Comparison of ENCODE assay signal across 16 cellular contexts in genomic region chr15:69104050-69104750, GRCh38. TPM values are rescaled to one million over a fixed set of nuclear protein-coding genes. Genes with fewer than 3 reads are reported as not detected.
DNase-seq lines count a peak whose midpoint lies in the region; ATAC-seq lines count a peak whose summit lies in the region.
"Had no signal": no experiment of that assay in that cellular context is flagged by ENCODE, and none has a peak within 500 bp of the region (broad histone marks: within the 10 kb centered on the region; RNA-seq: fewer than 3 reads in every experiment).

No MANE protein-coding gene starts in this region.

- H3K36me3 Mint-ChIP-seq in natural killer cell treated with Interleukin-12 subunit alpha and Interleukin-12 subunit beta and Interleukin-15 and Interleukin-18, amount 100 ng/mL, for 72 hours = no peaks in the 10 kb centered on the region
- no peaks in the 10 kb centered on the region for H3K36me3 Mint-ChIP-seq in activated CD4-positive, alpha-beta memory T cell treated with anti-CD3 and anti-CD28 coated beads, Interleukin-2, amount 10 ng/mL, durations not matched to agents 7 days and 5 days (ENCODE audit: low read depth)
- H3K36me3 Mint-ChIP-seq: activated naive CD4-positive, alpha-beta T cell treated with anti-CD3 and anti-CD28 coated beads, Interleukin-2, amount 10 ng/mL, durations not matched to agents 7 days and 5 days; memory B cell had no signal

- no peaks in the 10 kb centered on the region for H3K9me3 Mint-ChIP-seq in natural killer cell treated with Interleukin-12 subunit alpha and Interleukin-12 subunit beta and Interleukin-15 and Interleukin-18, amount 100 ng/mL, for 72 hours
- H3K9me3 Mint-ChIP-seq in activated CD4-positive, alpha-beta memory T cell treated with anti-CD3 and anti-CD28 coated beads, Interleukin-2, amount 10 ng/mL, durations not matched to agents 7 days and 5 days = no peaks in the 10 kb centered on the region
- H3K9me3 Mint-ChIP-seq: activated naive CD4-positive, alpha-beta T cell treated with anti-CD3 and anti-CD28 coated beads, Interleukin-2, amount 10 ng/mL, durations not matched to agents 7 days and 5 days; memory B cell; T-helper 1 cell treated with Interleukin-12 subunit alpha and Interleukin-12 subunit beta and Interleukin-4 antibody, amounts not matched to agents 30 μg/mL and 1 μg/mL, for 36 hours had no signal

- H3K27me3 Mint-ChIP-seq in natural killer cell treated with Interleukin-12 subunit alpha and Interleukin-12 subunit beta and Interleukin-15 and Interleukin-18, amount 100 ng/mL, for 72 hours = peaks cover 4 to 9% of the 10 kb centered on the region in 2 donors
- peaks cover 10% of the 10 kb centered on the region for H3K27me3 Mint-ChIP-seq in activated CD4-positive, alpha-beta memory T cell treated with anti-CD3 and anti-CD28 coated beads, Interleukin-2, amount 10 ng/mL, durations not matched to agents 7 days and 5 days

- DNase-seq in NK-92 treated with Interleukin-12 subunit alpha and Interleukin-12 subunit beta, amount 100 ng/mL, for 24 hours (lab: John Stamatoyannopoulos, UW) = peak; percentile 39
- DNase-seq in NK-92 (lab: John Stamatoyannopoulos, UW; ENCODE audit: unreplicated experiment) (no peak), NCI-H69 (lab: John Stamatoyannopoulos, UW) (peak; percentile 84), GM03348 (ENCODE audit: low spot score) (no peak)
- no peak for DNase-seq in natural killer cell treated with Interleukin-12 subunit alpha and Interleukin-12 subunit beta and Interleukin-15 and Interleukin-18, amount 100 ng/mL, for 72 hours (ENCODE audit: low spot score)
- no peak for DNase-seq in activated CD4-positive, alpha-beta memory T cell treated with anti-CD3 and anti-CD28 coated beads, Interleukin-2, amount 10 ng/mL, durations not matched to agents 7 days and 5 days
- DNase-seq: activated CD4-positive, alpha-beta T cell treated with anti-CD3 and anti-CD28 coated beads, Interleukin-2, amount 50 U/mL, for 4 hours; activated naive CD4-positive, alpha-beta T cell treated with anti-CD3 and anti-CD28 coated beads, Interleukin-2, amount 10 ng/mL, durations not matched to agents 7 days and 5 days; DMS153; NCI-H2029 treated with DMSO at 0.1 percent for 48 hours; pancreas had no signal

- H3K4me3 Mint-ChIP-seq in natural killer cell treated with Interleukin-12 subunit alpha and Interleukin-12 subunit beta and Interleukin-15 and Interleukin-18, amount 100 ng/mL, for 72 hours = peak overlapping the region; percentile 18
- H3K4me3 Mint-ChIP-seq in activated CD4-positive, alpha-beta memory T cell treated with anti-CD3 and anti-CD28 coated beads, Interleukin-2, amount 10 ng/mL, durations not matched to agents 7 days and 5 days = no peak overlapping the region
- H3K4me3 Mint-ChIP-seq: activated naive CD4-positive, alpha-beta T cell treated with anti-CD3 and anti-CD28 coated beads, Interleukin-2, amount 10 ng/mL, durations not matched to agents 7 days and 5 days; IgD-negative memory B cell; memory B cell; T-helper 1 cell treated with Interleukin-12 subunit alpha and Interleukin-12 subunit beta and Interleukin-4 antibody, amounts not matched to agents 30 μg/mL and 1 μg/mL, for 36 hours had no signal

- H3K4me1 Mint-ChIP-seq in natural killer cell treated with Interleukin-12 subunit alpha and Interleukin-12 subunit beta and Interleukin-15 and Interleukin-18, amount 100 ng/mL, for 72 hours (ENCODE audit: low read depth in 2 of 2) = peaks cover 18 to 20% of the 10 kb centered on the region in 2 donors
- H3K4me1 Mint-ChIP-seq in activated CD4-positive, alpha-beta memory T cell treated with anti-CD3 and anti-CD28 coated beads, Interleukin-2, amount 10 ng/mL, durations not matched to agents 7 days and 5 days = peaks cover 39% of the 10 kb centered on the region
- H3K4me1 Mint-ChIP-seq: IgD-negative memory B cell had no signal

- CTCF ChIA-PET in activated CD4-positive, alpha-beta memory T cell treated with anti-CD3 and anti-CD28 coated beads, Interleukin-2, amount 10 ng/mL, durations not matched to agents 7 days and 5 days (lab: Charles Lee) = no interaction called here

- H3K27ac Mint-ChIP-seq in natural killer cell treated with Interleukin-12 subunit alpha and Interleukin-12 subunit beta and Interleukin-15 and Interleukin-18, amount 100 ng/mL, for 72 hours = no peak overlapping the region
- no peak overlapping the region for H3K27ac Mint-ChIP-seq in activated CD4-positive, alpha-beta memory T cell treated with anti-CD3 and anti-CD28 coated beads, Interleukin-2, amount 10 ng/mL, durations not matched to agents 7 days and 5 days
- H3K27ac Mint-ChIP-seq: activated naive CD4-positive, alpha-beta T cell treated with anti-CD3 and anti-CD28 coated beads, Interleukin-2, amount 10 ng/mL, durations not matched to agents 7 days and 5 days; IgD-negative memory B cell; memory B cell; T-helper 1 cell treated with Interleukin-12 subunit alpha and Interleukin-12 subunit beta and Interleukin-4 antibody, amounts not matched to agents 30 μg/mL and 1 μg/mL, for 36 hours had no signal

- ATAC-seq in GM21786 (IDR thresholded peaks at IDR 0.05; ENCODE audit: unreplicated experiment) = peak; percentile 73
- peak in 1 of 2 donors; percentile 55 for ATAC-seq in natural killer cell treated with Interleukin-12 subunit alpha and Interleukin-12 subunit beta and Interleukin-15 and Interleukin-18, amount 100 ng/mL, for 72 hours
- no peak for ATAC-seq in HG03139 (IDR thresholded peaks at IDR 0.05; ENCODE audit: unreplicated experiment)
- ATAC-seq: pancreas had no signal

- POLR2A ChIA-PET in activated CD4-positive, alpha-beta memory T cell treated with anti-CD3 and anti-CD28 coated beads, Interleukin-2, amount 10 ng/mL, durations not matched to agents 7 days and 5 days (lab: Charles Lee) = interaction anchor here (1.6 kb wide), 1 partner anchor 56 kb away, joined by 10 read pairs; the partner anchor contains the start of gene GLCE

RNA-seq across cellular contexts. Expression of gene GLCE, which starts 56.2 kb away (rescaled TPM):
- total RNA-seq in natural killer cell treated with Interleukin-12 subunit alpha and Interleukin-12 subunit beta and Interleukin-15 and Interleukin-18, amount 100 ng/mL, for 72 hours = 1 to 10 TPM; 3.6 to 4.6 TPM
- 1 to 10 TPM; 3.8 to 4.0 TPM for total RNA-seq in activated CD4-positive, alpha-beta memory T cell treated with anti-CD3 and anti-CD28 coated beads, Interleukin-2, amount 10 ng/mL, durations not matched to agents 7 days and 5 days

Comparison
In these comparisons a context has a peak if more than half of its experiments do, and no peak if none do; other contexts are left out.
1. DNase-seq: peak in NK-92 treated with Interleukin-12 subunit alpha and Interleukin-12 subunit beta, amount 100 ng/mL, for 24 hours (single experiment) and NCI-H69 (single experiment); none in NK-92 (single experiment), natural killer cell treated with Interleukin-12 subunit alpha and Interleukin-12 subunit beta and Interleukin-15 and Interleukin-18, amount 100 ng/mL, for 72 hours (single experiment), activated CD4-positive, alpha-beta memory T cell treated with anti-CD3 and anti-CD28 coated beads, Interleukin-2, amount 10 ng/mL, durations not matched to agents 7 days and 5 days (single experiment) and GM03348 (single experiment).